ENCODE assay signal across 17 cellular contexts in genomic region chr6:42363906-42364859, GRCh38.
DNase-seq lines count a peak whose midpoint lies in the region; ATAC-seq and TF ChIP-seq lines count a peak whose summit lies in the region.
"Had no signal": no experiment of that assay in that cellular context is flagged by ENCODE, and none has a peak within 500 bp of the region (broad histone marks: within the 10 kb centered on the region; RNA-seq: fewer than 3 reads in every experiment).

No MANE protein-coding gene starts in this region.

- no peaks in the 10 kb centered on the region for H3K27me3 Mint-ChIP-seq in activated CD4-positive, alpha-beta T cell treated with anti-CD3 and anti-CD28 coated beads, Interleukin-2, amount 10 ng/mL, durations not matched to agents 24 days and 14 days
- no peaks in the 10 kb centered on the region for H3K27me3 Mint-ChIP-seq in activated T-helper 2 cell treated with anti-CD3 and anti-CD28 coated beads, Interferon-gamma antibody, Interleukin-2, Interleukin-4, amounts not matched to agents 10 μg/mL and 5 μg/mL and 100 μg/mL, durations not matched to agents 14 hours and 24 hours and 36 hours (ENCODE audit: low read depth)

- H3K4me3 ChIP-seq in neutrophil (ENCODE audit: low read depth in 1 of 2, low read length in 1 of 2) (peak overlapping the region; percentile 42 to 55), HAP-1 (no peak overlapping the region)
- H3K4me3 ChIP-seq: esophagus squamous epithelium, ovary had no signal

- no peaks in the 10 kb centered on the region for H3K27me3 ChIP-seq in neutrophil
- no peaks in the 10 kb centered on the region for H3K27me3 ChIP-seq in HAP-1 (ENCODE audit: low read depth)
- H3K27me3 ChIP-seq: esophagus squamous epithelium, ovary had no signal

- peaks cover 66% of the 10 kb centered on the region in 2 experiments for H3K4me1 ChIP-seq in neutrophil (ENCODE audit: control insufficient read depth in 1 of 2, insufficient read depth in 1 of 2, low read depth in 1 of 2, low read length in 1 of 2)
- H3K4me1 ChIP-seq in HAP-1, result no peaks in the 10 kb centered on the region

- peak overlapping the region; percentile 66 for H3K27ac Mint-ChIP-seq in activated CD4-positive, alpha-beta T cell treated with anti-CD3 and anti-CD28 coated beads, Interleukin-2, amount 10 ng/mL, durations not matched to agents 24 days and 14 days
- peak overlapping the region; percentile 7 for H3K27ac Mint-ChIP-seq in activated T-helper 2 cell treated with anti-CD3 and anti-CD28 coated beads, Interferon-gamma antibody, Interleukin-2, Interleukin-4, amounts not matched to agents 10 μg/mL and 5 μg/mL and 100 μg/mL, durations not matched to agents 14 hours and 24 hours and 36 hours
- H3K27ac Mint-ChIP-seq: mesothelial cell of epicardium had no signal

- intact Hi-C loops in activated CD4-positive, alpha-beta T cell treated with anti-CD3 and anti-CD28 coated beads, Interleukin-2, amount 10 ng/mL, durations not matched to agents 24 days and 14 days (cut with micrococcal nuclease), result no loop called here
- intact Hi-C loops in activated T-helper 2 cell treated with anti-CD3 and anti-CD28 coated beads, Interferon-gamma antibody, Interleukin-2, Interleukin-4, amounts not matched to agents 10 μg/mL and 5 μg/mL and 100 μg/mL, durations not matched to agents 14 hours and 24 hours and 36 hours (cut with micrococcal nuclease), result no loop called here

- H3K4me3 Mint-ChIP-seq in activated CD4-positive, alpha-beta T cell treated with anti-CD3 and anti-CD28 coated beads, Interleukin-2, amount 10 ng/mL, durations not matched to agents 24 days and 14 days, result no peak overlapping the region
- H3K4me3 Mint-ChIP-seq in activated T-helper 2 cell treated with anti-CD3 and anti-CD28 coated beads, Interferon-gamma antibody, Interleukin-2, Interleukin-4, amounts not matched to agents 10 μg/mL and 5 μg/mL and 100 μg/mL, durations not matched to agents 14 hours and 24 hours and 36 hours (ENCODE audit: low read depth), result no peak overlapping the region
- H3K4me3 Mint-ChIP-seq: mesothelial cell of epicardium had no signal

- no peaks in the 10 kb centered on the region for H3K9me3 Mint-ChIP-seq in activated CD4-positive, alpha-beta T cell treated with anti-CD3 and anti-CD28 coated beads, Interleukin-2, amount 10 ng/mL, durations not matched to agents 24 days and 14 days
- no peaks in the 10 kb centered on the region for H3K9me3 Mint-ChIP-seq in activated T-helper 2 cell treated with anti-CD3 and anti-CD28 coated beads, Interferon-gamma antibody, Interleukin-2, Interleukin-4, amounts not matched to agents 10 μg/mL and 5 μg/mL and 100 μg/mL, durations not matched to agents 14 hours and 24 hours and 36 hours
- H3K9me3 Mint-ChIP-seq: mesothelial cell of epicardium had no signal

- peak overlapping the region; percentile 97 for H3K27ac ChIP-seq in neutrophil
- H3K27ac ChIP-seq: ovary had no signal

- H3K4me1 Mint-ChIP-seq in activated CD4-positive, alpha-beta T cell treated with anti-CD3 and anti-CD28 coated beads, Interleukin-2, amount 10 ng/mL, durations not matched to agents 24 days and 14 days, result peaks cover 52% of the 10 kb centered on the region
- H3K4me1 Mint-ChIP-seq in activated T-helper 2 cell treated with anti-CD3 and anti-CD28 coated beads, Interferon-gamma antibody, Interleukin-2, Interleukin-4, amounts not matched to agents 10 μg/mL and 5 μg/mL and 100 μg/mL, durations not matched to agents 14 hours and 24 hours and 36 hours (ENCODE audit: low read depth), result peaks cover 53% of the 10 kb centered on the region

- peaks cover 42% of the 10 kb centered on the region for H3K36me3 Mint-ChIP-seq in activated CD4-positive, alpha-beta T cell treated with anti-CD3 and anti-CD28 coated beads, Interleukin-2, amount 10 ng/mL, durations not matched to agents 24 days and 14 days (ENCODE audit: low read depth)
- H3K36me3 Mint-ChIP-seq in activated T-helper 2 cell treated with anti-CD3 and anti-CD28 coated beads, Interferon-gamma antibody, Interleukin-2, Interleukin-4, amounts not matched to agents 10 μg/mL and 5 μg/mL and 100 μg/mL, durations not matched to agents 14 hours and 24 hours and 36 hours (ENCODE audit: low read depth), result peaks cover 33% of the 10 kb centered on the region

- H3K9me3 ChIP-seq in neutrophil (no peaks in the 10 kb centered on the region), HAP-1 (no peaks in the 10 kb centered on the region)
- H3K9me3 ChIP-seq: esophagus squamous epithelium, ovary had no signal

- no peak for TF ChIP-seq CTCF in neutrophil (IDR thresholded peaks at IDR 0.05)

- in situ Hi-C loops in HAP-1 (cut with MboI; ENCODE audit: low sequenced_read_pairs), result no loop called here

- DNase-seq in activated CD4-positive, alpha-beta T cell treated with anti-CD3 and anti-CD28 coated beads, Interleukin-2, amount 10 ng/mL, durations not matched to agents 24 days and 14 days, result no peak
- DNase-seq in activated CD4-positive, alpha-beta T cell treated with anti-CD3 and anti-CD28 coated beads for 48 hours, result no peak
- peak; percentile 29 for DNase-seq in GF-D8 (lab: John Stamatoyannopoulos, UW)
- no peak for DNase-seq in activated T-helper 2 cell treated with anti-CD3 and anti-CD28 coated beads, Interferon-gamma antibody, Interleukin-2, Interleukin-4, amounts not matched to agents 10 μg/mL and 5 μg/mL and 100 μg/mL, durations not matched to agents 14 hours and 24 hours and 36 hours (ENCODE audit: low spot score)
- no peak for DNase-seq in Kasumi-1 (lab: John Stamatoyannopoulos, UW)
- no peak for DNase-seq in HAP-1 (ENCODE audit: low spot score in 2 of 2)
- DNase-seq: activated CD4-positive, alpha-beta T cell treated with anti-CD3 and anti-CD28 coated beads for 1 hour; esophagus squamous epithelium; H7; islet precursor cell; NCI-H1092 treated with DMSO at 0.1 percent for 48 hours; NCI-H82; stimulated activated CD4-positive, alpha-beta T cell treated with anti-CD3 and anti-CD28 coated beads, Interleukin-4, amount 100 ng/mL, for 24 hours had no signal

- no peak for ATAC-seq in GM18868 (IDR thresholded peaks at IDR 0.05; ENCODE audit: unreplicated experiment)

- H3K36me3 ChIP-seq in neutrophil (no peaks in the 10 kb centered on the region), HAP-1 (replicated peaks) (no peaks in the 10 kb centered on the region)
- H3K36me3 ChIP-seq: ovary had no signal
